In genomic region chr1:53681647-53682368, GRCh38 we compare ENCODE assay signal across 8 cellular contexts. TPM values are rescaled to one million over a fixed set of nuclear protein-coding genes. Genes with fewer than 3 reads are reported as not detected.
DNase-seq lines count a peak whose midpoint lies in the region; ATAC-seq and TF ChIP-seq lines count a peak whose summit lies in the region.

No MANE protein-coding gene starts in this region.

- BruUV-seq in HCT116 (replicated peaks; lab: Mats Ljungman, UMichigan) (no TSS peak), OCI-LY7 (replicated peaks; lab: Mats Ljungman, UMichigan) (no TSS peak)

- H3K9me2 ChIP-seq in HCT116 (ENCODE audit: insufficient read depth) (no peaks in the 10 kb centered on the region), OCI-LY7 (ENCODE audit: insufficient read depth, low read length) (no peaks in the 10 kb centered on the region)

- H3K4me1 ChIP-seq in BLaER1 (peaks cover 53% of the 10 kb centered on the region), HCT116 (ENCODE audit: control insufficient read depth in 1 of 2, insufficient read depth in 2 of 2, low read length in 2 of 2) (peaks cover 24 to 25% of the 10 kb centered on the region in 2 experiments), OCI-LY7 (ENCODE audit: insufficient read depth, low read length, poor library complexity, severe bottlenecking) (no peaks in the 10 kb centered on the region), iPS DF 6.9 (ENCODE audit: control insufficient read depth, insufficient read depth, low read length) (0 out of 2 replicates have a peak, but pooled peaks cover 3% of the 10 kb centered on the region)

- H3K9me3 Mint-ChIP-seq in activated naive CD8-positive, alpha-beta T cell treated with anti-CD3 and anti-CD28 coated beads for 36 hours, result no peaks in the 10 kb centered on the region

- intact Hi-C loops in HCT116 (cut with micrococcal nuclease), result loop anchor here (1.0 to 10.0 kb wide), 2 partner anchors 197 to 407 kb away; no protein-coding TSS in a partner anchor
- intact Hi-C loops in OCI-LY7 (cut with micrococcal nuclease; ENCODE audit: unreplicated experiment), result loop anchor here (1.0 kb wide), 1 partner anchor 197 kb away; no protein-coding TSS in a partner anchor

- H3K9ac ChIP-seq in BLaER1, result no peak overlapping the region; the same call in 1 of the 2 replicates
- no peak overlapping the region for H3K9ac ChIP-seq in HCT116 (ENCODE audit: low read length)

- no CpG with 5 or more reads among the region's 13 CpGs for WGBS in iPS DF 6.9 (ENCODE audit: insufficient coverage, insufficient read length)

- POLR2A ChIA-PET in HCT116 (lab: Charles Lee) (no interaction called here), OCI-LY7 (lab: Charles Lee) (interaction anchor here (1.0 kb wide), 1 partner anchor 416 kb away, joined by 4 read pairs; no protein-coding TSS in a partner anchor)

- H3K27me3 ChIP-seq in BLaER1 (no peaks in the 10 kb centered on the region), HCT116 (ENCODE audit: insufficient read depth, low read length) (peaks cover 4% of the 10 kb centered on the region; the same call in 1 of the 2 replicates), iPS DF 6.9 (ENCODE audit: control insufficient read depth, insufficient read depth, low read length) (no peaks in the 10 kb centered on the region)

- DNase-seq in HCT116 (ENCODE audit: low read depth, low spot score), result peak; percentile 27
- DNase-seq in OCI-LY7 (ENCODE audit: low spot score), result peak; percentile 40
- peak; percentile 40 for DNase-seq in activated naive CD8-positive, alpha-beta T cell treated with anti-CD3 and anti-CD28 coated beads for 36 hours
- peak; percentile 86 for DNase-seq in iPS DF 6.9 (ENCODE audit: low read depth, low spot score)
- DNase-seq in stimulated activated CD4-positive, alpha-beta T cell treated with anti-CD3 and anti-CD28 coated beads, Interleukin-4, amount 100 ng/mL, for 4 hours, result peak; percentile 4 to 5
- no peak for DNase-seq in glomerular visceral epithelial cell (ENCODE audit: extremely low spot score)

- no peaks in the 10 kb centered on the region for H3K79me2 ChIP-seq in HCT116 (ENCODE audit: insufficient read depth, low read length)
- no peaks in the 10 kb centered on the region for H3K79me2 ChIP-seq in OCI-LY7 (ENCODE audit: insufficient read depth, low read depth, low read length)

- H3K4me2 ChIP-seq in BLaER1 (peak overlapping the region; percentile 76), HCT116 (ENCODE audit: low read length) (no peak overlapping the region), OCI-LY7 (ENCODE audit: low read length) (no peak overlapping the region)

- TF ChIP-seq CTCF in HCT116 (IDR thresholded peaks at IDR 0.05 in 2 of 3, conservative IDR thresholded peaks at IDR 0.05 in 1 of 3; ENCODE audit: borderline replicate concordance in 1 of 3, insufficient read depth in 1 of 3, low read depth in 2 of 3, low read length in 2 of 3) (peak; percentile 79 to 84 (median 82); a peak in 5 of 6 replicates), OCI-LY7 (conservative IDR thresholded peaks at IDR 0.05; ENCODE audit: low read length) (peak; percentile 69)

- ATAC-seq in HCT116 (peak; percentile 80), GM18511 (IDR thresholded peaks at IDR 0.05; ENCODE audit: unreplicated experiment) (no peak)

- H2AFZ ChIP-seq in HCT116 (ENCODE audit: low read depth, low read length, poor library complexity, severe bottlenecking), result no peak overlapping the region
- no peak overlapping the region for H2AFZ ChIP-seq in OCI-LY7 (ENCODE audit: low read length)

- H3K4me3 Mint-ChIP-seq in activated naive CD8-positive, alpha-beta T cell treated with anti-CD3 and anti-CD28 coated beads for 36 hours, result no peak overlapping the region

- RAD21 ChIA-PET in HCT116 (lab: Charles Lee; ENCODE audit: low non-redundant PET in 1 of 2, low total read pairs in 2 of 2, uncharacterized antibody in 2 of 2, unreplicated experiment in 2 of 2), result interaction anchor here (1.0 to 1.6 kb wide), 2 partner anchors 24 to 196 kb away, joined by 3 to 12 read pairs; no protein-coding TSS in a partner anchor

- H3K9me3 ChIP-seq in BLaER1 (no peaks in the 10 kb centered on the region), HCT116 (ENCODE audit: control insufficient read depth in 1 of 2, insufficient read depth in 1 of 2, low read depth in 1 of 2, low read length in 2 of 2) (no peaks in the 10 kb centered on the region), OCI-LY7 (ENCODE audit: low read length) (no peaks in the 10 kb centered on the region), iPS DF 6.9 (ENCODE audit: control insufficient read depth, insufficient read depth, low read length) (no peaks in the 10 kb centered on the region)

- H3K36me3 ChIP-seq in BLaER1 (no peaks in the 10 kb centered on the region), HCT116 (ENCODE audit: control insufficient read depth in 1 of 2, insufficient read depth in 2 of 2, low read length in 2 of 2) (no peaks in the 10 kb centered on the region), OCI-LY7 (ENCODE audit: insufficient read depth, low read length) (no peaks in the 10 kb centered on the region), iPS DF 6.9 (ENCODE audit: control insufficient read depth, insufficient read depth, low read length) (no peaks in the 10 kb centered on the region)

- CTCF ChIA-PET in HCT116 (lab: Charles Lee) (interaction anchor here (0.7 to 2.6 kb wide), 7 partner anchors 13 to 238 kb away, joined by 3 to 31 read pairs (median 4); no protein-coding TSS in a partner anchor), OCI-LY7 (lab: Charles Lee; ENCODE audit: unreplicated experiment) (interaction anchor here (0.6 to 1.1 kb wide), 2 partner anchors 9 to 29 kb away, joined by 3 read pairs; no protein-coding TSS in a partner anchor)

- H3K27ac ChIP-seq in BLaER1 (0 out of 2 replicates have a peak overlapping the region, but pooled peaks have one; percentile 7), HCT116 (ENCODE audit: low read depth, low read length) (no peak overlapping the region), OCI-LY7 (ENCODE audit: low read depth, low read length, poor library complexity, severe bottlenecking) (no peak overlapping the region), iPS DF 6.9 (ENCODE audit: low read length) (no peak overlapping the region)

- H3K27ac Mint-ChIP-seq in activated naive CD8-positive, alpha-beta T cell treated with anti-CD3 and anti-CD28 coated beads for 36 hours, result no peak overlapping the region

- no peaks in the 10 kb centered on the region for H4K20me1 ChIP-seq in BLaER1
- H4K20me1 ChIP-seq in HCT116 (ENCODE audit: insufficient read depth), result no peaks in the 10 kb centered on the region
- H4K20me1 ChIP-seq in OCI-LY7 (ENCODE audit: insufficient read depth, low read length), result no peaks in the 10 kb centered on the region

- H3K4me1 Mint-ChIP-seq in activated naive CD8-positive, alpha-beta T cell treated with anti-CD3 and anti-CD28 coated beads for 36 hours, result peaks cover 7% of the 10 kb centered on the region

- TF ChIP-seq POLR2A in HCT116 (IDR thresholded peaks at IDR 0.05; ENCODE audit: borderline replicate concordance, extremely low read depth, insufficient read depth, insufficient read length), result no peak

- H3K36me3 Mint-ChIP-seq in activated naive CD8-positive, alpha-beta T cell treated with anti-CD3 and anti-CD28 coated beads for 36 hours, result no peaks in the 10 kb centered on the region

- H3K4me3 ChIP-seq in BLaER1 (no peak overlapping the region), HCT116 (replicated peaks in 1 of 2; ENCODE audit: low read depth in 1 of 2, low read length in 2 of 2) (no peak overlapping the region), OCI-LY7 (ENCODE audit: low read depth, low read length, poor library complexity, severe bottlenecking) (no peak overlapping the region), iPS DF 6.9 (ENCODE audit: low read length) (no peak overlapping the region)

- H3K27me3 Mint-ChIP-seq in activated naive CD8-positive, alpha-beta T cell treated with anti-CD3 and anti-CD28 coated beads for 36 hours, result peaks cover 4% of the 10 kb centered on the region

- peak; percentile 86 for TF ChIP-seq RAD21 in HCT116 (IDR thresholded peaks at IDR 0.05; ENCODE audit: low read depth)

TF ChIP-seq in HCT116, 20 proteins besides CTCF, POLR2A, EP300 and RAD21 (continues in another document):
- no peak for TF ChIP-seq CEBPB (IDR thresholded peaks at IDR 0.05; ENCODE audit: low read depth)
- no peak for TF ChIP-seq SRF (IDR thresholded peaks at IDR 0.05; ENCODE audit: low read depth)
- no peak for TF ChIP-seq REST (IDR thresholded peaks at IDR 0.05; ENCODE audit: low read depth)
- no peak for TF ChIP-seq CBX3 (IDR thresholded peaks at IDR 0.05; ENCODE audit: low read depth)
- TF ChIP-seq SP1 (IDR thresholded peaks at IDR 0.05; ENCODE audit: low read depth), result no peak
- TF ChIP-seq ZFX (IDR thresholded peaks at IDR 0.05), result no peak
- TF ChIP-seq EZH2phosphoT487 (IDR thresholded peaks at IDR 0.05; ENCODE audit: borderline replicate concordance), result no peak
- no peak for TF ChIP-seq TCF7L2 (IDR thresholded peaks at IDR 0.05; ENCODE audit: borderline replicate concordance, extremely low read depth, insufficient read depth, insufficient read length)

RNA-seq across cellular contexts. Expression of gene GLIS1, which starts 57.2 kb away (rescaled TPM):
- total RNA-seq in HCT116 (2021; ENCODE audit: unreplicated experiment) (0.39 TPM), OCI-LY7 (2022) (not detected in 2 replicates)
- polyA plus RNA-seq in HCT116 (2012), result 0.19 and 0.42 TPM in 2 replicates
- total RNA-seq in OCI-LY7 (2014; rRNA removed; shearing (Covaris generic)), result not detected in 2 replicates
- total RNA-seq in activated naive CD8-positive, alpha-beta T cell treated with anti-CD3 and anti-CD28 coated beads for 36 hours, result under 1 TPM in 1 of 2 experiments, not detected in 1; 0.10 TPM
